ENCODE assay signal across 1 cellular context in the genomic region with DNA sequence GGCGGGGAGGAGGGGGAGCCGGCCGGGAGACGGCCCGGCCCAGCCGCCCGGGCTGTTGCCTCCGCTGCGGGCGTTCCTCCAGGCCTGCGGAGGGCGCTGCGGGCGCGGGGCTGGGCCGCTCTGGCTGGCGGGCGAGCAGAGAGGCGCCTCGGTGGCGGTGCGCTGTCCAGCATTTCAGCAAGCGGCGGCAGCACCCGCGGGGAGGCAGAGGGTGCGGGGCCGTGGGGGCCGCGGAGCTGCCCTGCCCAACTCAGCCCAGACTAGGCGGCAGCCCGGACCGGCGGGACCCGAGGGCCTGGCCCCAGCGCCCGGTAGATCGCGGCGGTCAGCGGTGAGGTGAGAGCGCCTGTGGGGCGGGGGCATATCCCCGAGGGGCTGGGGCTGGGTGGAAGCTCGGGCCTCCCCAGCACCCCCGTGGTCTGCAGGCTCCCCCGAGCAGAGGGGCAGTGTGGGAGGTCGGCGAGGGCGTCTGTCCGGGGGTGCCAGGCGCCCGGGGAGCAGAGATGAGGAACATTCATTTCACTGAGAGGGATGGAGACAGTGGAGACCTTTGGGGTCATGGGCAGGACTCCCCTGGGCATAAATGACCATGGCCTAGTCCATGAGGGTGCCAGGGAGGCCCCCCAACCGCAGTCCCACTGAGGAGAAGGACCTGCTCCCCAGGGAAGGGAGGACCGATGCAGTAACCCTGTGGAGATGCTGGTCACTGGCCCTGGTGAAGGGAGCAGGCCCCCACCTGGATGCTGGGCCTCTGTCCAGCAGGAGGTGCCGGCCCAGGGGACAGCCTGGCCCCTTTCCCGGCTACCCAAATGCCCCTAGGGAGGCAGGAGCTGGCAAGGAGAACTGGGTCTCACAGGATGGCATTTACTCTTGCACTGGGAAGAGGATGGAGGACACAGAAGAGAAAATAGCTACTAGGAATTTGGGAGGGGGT.
TF ChIP-seq lines count a peak whose summit lies in the region.

A gene with protein sequence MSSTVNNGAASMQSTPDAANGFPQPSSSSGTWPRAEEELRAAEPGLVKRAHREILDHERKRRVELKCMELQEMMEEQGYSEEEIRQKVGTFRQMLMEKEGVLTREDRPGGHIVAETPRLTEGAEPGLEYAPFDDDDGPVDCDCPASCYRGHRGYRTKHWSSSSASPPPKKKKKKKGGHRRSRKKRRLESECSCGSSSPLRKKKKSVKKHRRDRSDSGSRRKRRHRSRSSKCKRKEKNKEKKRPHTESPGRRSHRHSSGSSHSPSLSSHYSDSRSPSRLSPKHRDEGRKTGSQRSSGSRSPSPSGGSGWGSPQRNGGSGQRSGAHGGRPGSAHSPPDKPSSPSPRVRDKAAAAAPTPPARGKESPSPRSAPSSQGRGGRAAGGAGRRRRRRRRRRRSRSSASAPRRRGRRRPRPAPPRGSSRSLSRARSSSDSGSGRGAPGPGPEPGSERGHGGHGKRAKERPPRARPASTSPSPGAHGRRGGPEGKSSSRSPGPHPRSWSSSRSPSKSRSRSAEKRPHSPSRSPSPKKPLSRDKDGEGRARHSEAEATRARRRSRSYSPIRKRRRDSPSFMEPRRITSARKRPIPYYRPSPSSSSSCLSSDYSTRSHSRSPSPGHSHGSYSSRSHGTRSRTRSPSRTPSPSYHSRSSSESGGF (plus strand): TSS at position 165 of the 934 bp plus-strand sequence. CDS start 33,171 bp downstream, outside the sequence.

TF ChIP-seq in K562, 482 proteins besides CTCF, POLR2A, EP300 and RAD21 (continued from another document and continues in another):
- no peak for TF ChIP-seq ZNF274 (IDR thresholded peaks at IDR 0.05; ENCODE audit: borderline replicate concordance, low read depth, low read length)
- no peak for TF ChIP-seq GTF2F1 (IDR thresholded peaks at IDR 0.05; ENCODE audit: low read depth, low read length)
- peak; percentile 96; the same call in 1 of the 2 replicates for TF ChIP-seq ZNF282 (CRISPR knock-in tag; IDR thresholded peaks at IDR 0.05)
- TF ChIP-seq, protein P1, sequence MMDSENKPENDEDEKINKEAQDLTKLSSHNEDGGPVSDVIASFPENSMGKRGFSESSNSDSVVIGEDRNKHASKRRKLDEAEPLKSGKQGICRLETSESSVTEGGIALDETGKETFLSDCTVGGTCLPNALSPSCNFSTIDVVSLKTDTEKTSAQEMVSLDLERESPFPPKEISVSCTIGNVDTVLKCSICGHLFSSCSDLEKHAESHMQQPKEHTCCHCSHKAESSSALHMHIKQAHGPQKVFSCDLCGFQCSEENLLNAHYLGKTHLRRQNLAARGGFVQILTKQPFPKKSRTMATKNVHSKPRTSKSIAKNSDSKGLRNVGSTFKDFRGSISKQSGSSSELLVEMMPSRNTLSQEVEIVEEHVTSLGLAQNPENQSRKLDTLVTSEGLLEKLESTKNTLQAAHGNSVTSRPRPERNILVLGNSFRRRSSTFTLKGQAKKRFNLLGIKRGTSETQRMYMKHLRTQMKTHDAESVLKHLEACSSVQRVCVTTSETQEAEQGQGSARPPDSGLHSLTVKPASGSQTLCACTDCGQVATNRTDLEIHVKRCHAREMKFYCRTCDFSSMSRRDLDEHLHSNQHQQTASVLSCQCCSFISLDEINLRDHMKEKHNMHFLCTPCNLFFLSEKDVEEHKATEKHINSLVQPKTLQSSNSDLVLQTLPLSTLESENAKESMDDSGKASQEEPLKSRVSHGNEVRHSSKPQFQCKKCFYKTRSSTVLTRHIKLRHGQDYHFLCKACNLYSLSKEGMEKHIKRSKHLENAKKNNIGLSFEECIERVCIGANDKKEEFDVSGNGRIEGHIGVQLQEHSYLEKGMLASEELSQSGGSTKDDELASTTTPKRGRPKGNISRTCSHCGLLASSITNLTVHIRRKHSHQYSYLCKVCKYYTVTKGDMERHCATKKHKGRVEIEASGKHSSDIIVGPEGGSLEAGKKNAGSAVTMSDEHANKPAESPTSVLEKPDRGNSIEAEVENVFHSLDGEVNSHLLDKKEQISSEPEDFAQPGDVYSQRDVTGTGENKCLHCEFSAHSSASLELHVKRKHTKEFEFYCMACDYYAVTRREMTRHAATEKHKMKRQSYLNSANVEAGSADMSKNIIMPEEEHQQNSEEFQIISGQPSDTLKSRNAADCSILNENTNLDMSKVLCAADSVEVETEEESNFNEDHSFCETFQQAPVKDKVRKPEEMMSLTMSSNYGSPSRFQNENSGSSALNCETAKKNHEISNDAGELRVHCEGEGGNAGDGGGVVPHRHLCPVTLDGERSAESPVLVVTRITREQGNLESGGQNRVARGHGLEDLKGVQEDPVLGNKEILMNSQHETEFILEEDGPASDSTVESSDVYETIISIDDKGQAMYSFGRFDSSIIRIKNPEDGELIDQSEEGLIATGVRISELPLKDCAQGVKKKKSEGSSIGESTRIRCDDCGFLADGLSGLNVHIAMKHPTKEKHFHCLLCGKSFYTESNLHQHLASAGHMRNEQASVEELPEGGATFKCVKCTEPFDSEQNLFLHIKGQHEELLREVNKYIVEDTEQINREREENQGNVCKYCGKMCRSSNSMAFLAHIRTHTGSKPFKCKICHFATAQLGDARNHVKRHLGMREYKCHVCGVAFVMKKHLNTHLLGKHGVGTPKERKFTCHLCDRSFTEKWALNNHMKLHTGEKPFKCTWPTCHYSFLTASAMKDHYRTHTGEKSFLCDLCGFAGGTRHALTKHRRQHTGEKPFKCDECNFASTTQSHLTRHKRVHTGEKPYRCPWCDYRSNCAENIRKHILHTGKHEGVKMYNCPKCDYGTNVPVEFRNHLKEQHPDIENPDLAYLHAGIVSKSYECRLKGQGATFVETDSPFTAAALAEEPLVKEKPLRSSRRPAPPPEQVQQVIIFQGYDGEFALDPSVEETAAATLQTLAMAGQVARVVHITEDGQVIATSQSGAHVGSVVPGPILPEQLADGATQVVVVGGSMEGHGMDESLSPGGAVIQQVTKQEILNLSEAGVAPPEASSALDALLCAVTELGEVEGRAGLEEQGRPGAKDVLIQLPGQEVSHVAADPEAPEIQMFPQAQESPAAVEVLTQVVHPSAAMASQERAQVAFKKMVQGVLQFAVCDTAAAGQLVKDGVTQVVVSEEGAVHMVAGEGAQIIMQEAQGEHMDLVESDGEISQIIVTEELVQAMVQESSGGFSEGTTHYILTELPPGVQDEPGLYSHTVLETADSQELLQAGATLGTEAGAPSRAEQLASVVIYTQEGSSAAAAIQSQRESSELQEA (IDR thresholded peaks at IDR 0.05; ENCODE audit: low read depth), result no peak
- no peak for TF ChIP-seq FOXK2 (conservative IDR thresholded peaks at IDR 0.05 in 1 of 2, IDR thresholded peaks at IDR 0.05 in 1 of 2; ENCODE audit: low read depth in 2 of 2)
- TF ChIP-seq, protein P2, sequence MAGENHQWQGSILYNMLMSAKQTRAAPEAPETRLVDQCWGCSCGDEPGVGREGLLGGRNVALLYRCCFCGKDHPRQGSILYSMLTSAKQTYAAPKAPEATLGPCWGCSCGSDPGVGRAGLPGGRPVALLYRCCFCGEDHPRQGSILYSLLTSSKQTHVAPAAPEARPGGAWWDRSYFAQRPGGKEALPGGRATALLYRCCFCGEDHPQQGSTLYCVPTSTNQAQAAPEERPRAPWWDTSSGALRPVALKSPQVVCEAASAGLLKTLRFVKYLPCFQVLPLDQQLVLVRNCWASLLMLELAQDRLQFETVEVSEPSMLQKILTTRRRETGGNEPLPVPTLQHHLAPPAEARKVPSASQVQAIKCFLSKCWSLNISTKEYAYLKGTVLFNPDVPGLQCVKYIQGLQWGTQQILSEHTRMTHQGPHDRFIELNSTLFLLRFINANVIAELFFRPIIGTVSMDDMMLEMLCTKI (IDR thresholded peaks at IDR 0.05; ENCODE audit: partially characterized antibody), result no peak
- TF ChIP-seq ZNF146 (CRISPR knock-in tag; IDR thresholded peaks at IDR 0.05; ENCODE audit: unreplicated experiment), result peak; percentile 48
- no peak for TF ChIP-seq HDAC1 (IDR thresholded peaks at IDR 0.05)
- no peak for TF ChIP-seq TFAM (CRISPR knock-in tag; conservative IDR thresholded peaks at IDR 0.05)
- TF ChIP-seq, protein P3, sequence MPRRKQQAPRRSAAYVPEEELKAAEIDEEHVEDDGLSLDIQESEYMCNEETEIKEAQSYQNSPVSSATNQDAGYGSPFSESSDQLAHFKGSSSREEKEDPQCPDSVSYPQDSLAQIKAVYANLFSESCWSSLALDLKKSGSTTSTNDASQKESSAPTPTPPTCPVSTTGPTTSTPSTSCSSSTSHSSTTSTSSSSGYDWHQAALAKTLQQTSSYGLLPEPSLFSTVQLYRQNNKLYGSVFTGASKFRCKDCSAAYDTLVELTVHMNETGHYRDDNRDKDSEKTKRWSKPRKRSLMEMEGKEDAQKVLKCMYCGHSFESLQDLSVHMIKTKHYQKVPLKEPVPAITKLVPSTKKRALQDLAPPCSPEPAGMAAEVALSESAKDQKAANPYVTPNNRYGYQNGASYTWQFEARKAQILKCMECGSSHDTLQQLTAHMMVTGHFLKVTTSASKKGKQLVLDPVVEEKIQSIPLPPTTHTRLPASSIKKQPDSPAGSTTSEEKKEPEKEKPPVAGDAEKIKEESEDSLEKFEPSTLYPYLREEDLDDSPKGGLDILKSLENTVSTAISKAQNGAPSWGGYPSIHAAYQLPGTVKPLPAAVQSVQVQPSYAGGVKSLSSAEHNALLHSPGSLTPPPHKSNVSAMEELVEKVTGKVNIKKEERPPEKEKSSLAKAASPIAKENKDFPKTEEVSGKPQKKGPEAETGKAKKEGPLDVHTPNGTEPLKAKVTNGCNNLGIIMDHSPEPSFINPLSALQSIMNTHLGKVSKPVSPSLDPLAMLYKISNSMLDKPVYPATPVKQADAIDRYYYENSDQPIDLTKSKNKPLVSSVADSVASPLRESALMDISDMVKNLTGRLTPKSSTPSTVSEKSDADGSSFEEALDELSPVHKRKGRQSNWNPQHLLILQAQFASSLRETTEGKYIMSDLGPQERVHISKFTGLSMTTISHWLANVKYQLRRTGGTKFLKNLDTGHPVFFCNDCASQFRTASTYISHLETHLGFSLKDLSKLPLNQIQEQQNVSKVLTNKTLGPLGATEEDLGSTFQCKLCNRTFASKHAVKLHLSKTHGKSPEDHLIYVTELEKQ (CRISPR knock-in tag; IDR thresholded peaks at IDR 0.05), result no peak
- TF ChIP-seq ELF1 (tag; IDR thresholded peaks at IDR 0.05), result no peak
- TF ChIP-seq TAF9B (IDR thresholded peaks at IDR 0.05; ENCODE audit: partially characterized antibody), result no peak
- TF ChIP-seq FOXA3 (CRISPR knock-in tag; conservative IDR thresholded peaks at IDR 0.05 in 1 of 2, IDR thresholded peaks at IDR 0.05 in 1 of 2), result no peak
- no peak for TF ChIP-seq ZNF121 (CRISPR knock-in tag; conservative IDR thresholded peaks at IDR 0.05)
- TF ChIP-seq ELF2 (CRISPR knock-in tag; IDR thresholded peaks at IDR 0.05), result no peak
- no peak for TF ChIP-seq POLR2B (IDR thresholded peaks at IDR 0.05; ENCODE audit: low read depth, partially characterized antibody)
- TF ChIP-seq CHCHD3 (CRISPR knock-in tag; IDR thresholded peaks at IDR 0.05), result no peak
- TF ChIP-seq ZNF408 (CRISPR knock-in tag; IDR thresholded peaks at IDR 0.05; ENCODE audit: low read depth), result no peak
- no peak for TF ChIP-seq ZNF551 (CRISPR knock-in tag; IDR thresholded peaks at IDR 0.05)
- no peak for TF ChIP-seq ZBTB1 (CRISPR knock-in tag; IDR thresholded peaks at IDR 0.05; ENCODE audit: borderline replicate concordance, low read depth)
- TF ChIP-seq XRCC3 (IDR thresholded peaks at IDR 0.05), result no peak
- no peak for TF ChIP-seq DNMT1 (IDR thresholded peaks at IDR 0.05)
- TF ChIP-seq, protein P4, sequence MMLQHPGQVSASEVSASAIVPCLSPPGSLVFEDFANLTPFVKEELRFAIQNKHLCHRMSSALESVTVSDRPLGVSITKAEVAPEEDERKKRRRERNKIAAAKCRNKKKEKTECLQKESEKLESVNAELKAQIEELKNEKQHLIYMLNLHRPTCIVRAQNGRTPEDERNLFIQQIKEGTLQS (IDR thresholded peaks at IDR 0.05), result no peak
- TF ChIP-seq, protein P4 (CRISPR knock-in tag; conservative IDR thresholded peaks at IDR 0.05), result peak; percentile 73; the same call in 1 of the 2 replicates
- TF ChIP-seq, protein P5, sequence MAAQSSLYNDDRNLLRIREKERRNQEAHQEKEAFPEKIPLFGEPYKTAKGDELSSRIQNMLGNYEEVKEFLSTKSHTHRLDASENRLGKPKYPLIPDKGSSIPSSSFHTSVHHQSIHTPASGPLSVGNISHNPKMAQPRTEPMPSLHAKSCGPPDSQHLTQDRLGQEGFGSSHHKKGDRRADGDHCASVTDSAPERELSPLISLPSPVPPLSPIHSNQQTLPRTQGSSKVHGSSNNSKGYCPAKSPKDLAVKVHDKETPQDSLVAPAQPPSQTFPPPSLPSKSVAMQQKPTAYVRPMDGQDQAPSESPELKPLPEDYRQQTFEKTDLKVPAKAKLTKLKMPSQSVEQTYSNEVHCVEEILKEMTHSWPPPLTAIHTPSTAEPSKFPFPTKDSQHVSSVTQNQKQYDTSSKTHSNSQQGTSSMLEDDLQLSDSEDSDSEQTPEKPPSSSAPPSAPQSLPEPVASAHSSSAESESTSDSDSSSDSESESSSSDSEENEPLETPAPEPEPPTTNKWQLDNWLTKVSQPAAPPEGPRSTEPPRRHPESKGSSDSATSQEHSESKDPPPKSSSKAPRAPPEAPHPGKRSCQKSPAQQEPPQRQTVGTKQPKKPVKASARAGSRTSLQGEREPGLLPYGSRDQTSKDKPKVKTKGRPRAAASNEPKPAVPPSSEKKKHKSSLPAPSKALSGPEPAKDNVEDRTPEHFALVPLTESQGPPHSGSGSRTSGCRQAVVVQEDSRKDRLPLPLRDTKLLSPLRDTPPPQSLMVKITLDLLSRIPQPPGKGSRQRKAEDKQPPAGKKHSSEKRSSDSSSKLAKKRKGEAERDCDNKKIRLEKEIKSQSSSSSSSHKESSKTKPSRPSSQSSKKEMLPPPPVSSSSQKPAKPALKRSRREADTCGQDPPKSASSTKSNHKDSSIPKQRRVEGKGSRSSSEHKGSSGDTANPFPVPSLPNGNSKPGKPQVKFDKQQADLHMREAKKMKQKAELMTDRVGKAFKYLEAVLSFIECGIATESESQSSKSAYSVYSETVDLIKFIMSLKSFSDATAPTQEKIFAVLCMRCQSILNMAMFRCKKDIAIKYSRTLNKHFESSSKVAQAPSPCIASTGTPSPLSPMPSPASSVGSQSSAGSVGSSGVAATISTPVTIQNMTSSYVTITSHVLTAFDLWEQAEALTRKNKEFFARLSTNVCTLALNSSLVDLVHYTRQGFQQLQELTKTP (IDR thresholded peaks at IDR 0.05; ENCODE audit: low read depth in 1 of 2, partially characterized antibody in 2 of 2), result no peak
- TF ChIP-seq SREBF2 (CRISPR knock-in tag; IDR thresholded peaks at IDR 0.05), result no peak
- TF ChIP-seq GABPB2 (CRISPR knock-in tag; conservative IDR thresholded peaks at IDR 0.05), result no peak
- peak in 1 of 2 experiments; percentile 74; a peak in 1 of 3 replicates for TF ChIP-seq CBX3 (IDR thresholded peaks at IDR 0.05; ENCODE audit: borderline replicate concordance in 1 of 2, low read length in 2 of 2)
- TF ChIP-seq CREBBP (IDR thresholded peaks at IDR 0.05; ENCODE audit: low read depth, low read length), result no peak
- peak; percentile 86 for TF ChIP-seq ZNF124 (CRISPR knock-in tag; IDR thresholded peaks at IDR 0.05)
- TF ChIP-seq ZFP1 (CRISPR knock-in tag; IDR thresholded peaks at IDR 0.05), result no peak
- peak; percentile 99 for TF ChIP-seq U2AF1 (optimal IDR thresholded peaks at IDR 0.05; ENCODE audit: low read depth, low read length)
- TF ChIP-seq ZEB2 (IDR thresholded peaks at IDR 0.05), result no peak
